In genomic region chr1:163290025-163290610, GRCh38 we compare ENCODE assay signal across 15 cellular contexts. TPM values are rescaled to one million over a fixed set of nuclear protein-coding genes. Genes with fewer than 3 reads are reported as not detected.
DNase-seq lines count a peak whose midpoint lies in the region; ATAC-seq and TF ChIP-seq lines count a peak whose summit lies in the region.
"Had no signal": no experiment of that assay in that cellular context is flagged by ENCODE, and none has a peak within 500 bp of the region (broad histone marks: within the 10 kb centered on the region; RNA-seq: fewer than 3 reads in every experiment).

No MANE protein-coding gene starts in this region.

- intact Hi-C loops in sciatic nerve (cut with DNase I) = no loop called here

- no peaks in the 10 kb centered on the region for H3K27me3 ChIP-seq in HAP-1 (ENCODE audit: low read depth)
- H3K27me3 ChIP-seq: vagina had no signal

- H3K4me1 ChIP-seq in HAP-1 = no peaks in the 10 kb centered on the region
- H3K4me1 ChIP-seq: vagina had no signal

- no peak overlapping the region for H3K27ac Mint-ChIP-seq in T-cell
- H3K27ac Mint-ChIP-seq: activated CD4-positive, alpha-beta T cell treated with anti-CD3 and anti-CD28 coated beads for 36 hours; activated naive CD8-positive, alpha-beta T cell treated with anti-CD3 and anti-CD28 coated beads, Interleukin-2, amount 50 U/mL, for 24 hours; GM23338; stimulated activated naive B cell treated with anti-CD40 and anti-IgM and Interleukin-4, amounts not matched to agents 10 μg/mL and 1 μg/mL and 100 μg/mL, for 72 hours had no signal

- H3K36me3 ChIP-seq in HAP-1 (replicated peaks) = no peaks in the 10 kb centered on the region
- H3K36me3 ChIP-seq: vagina had no signal

- peaks cover 0 to 16% (median 5%) of the 10 kb centered on the region in 3 donors for H3K9me3 Mint-ChIP-seq in T-cell

- no peaks in the 10 kb centered on the region for H3K9me3 ChIP-seq in HAP-1
- H3K9me3 ChIP-seq: vagina had no signal

- H3K4me3 Mint-ChIP-seq in T-cell = no peak overlapping the region
- H3K4me3 Mint-ChIP-seq: activated CD4-positive, alpha-beta T cell treated with anti-CD3 and anti-CD28 coated beads for 36 hours; activated naive CD8-positive, alpha-beta T cell treated with anti-CD3 and anti-CD28 coated beads, Interleukin-2, amount 50 U/mL, for 24 hours; GM23338; stimulated activated naive B cell treated with anti-CD40 and anti-IgM and Interleukin-4, amounts not matched to agents 10 μg/mL and 1 μg/mL and 100 μg/mL, for 72 hours had no signal

- peaks cover 32% of the 10 kb centered on the region for H3K36me3 Mint-ChIP-seq in T-cell

- H3K4me3 ChIP-seq in choroid plexus epithelial cell (ENCODE audit: low read depth, low read length) (no peak overlapping the region), HAP-1 (no peak overlapping the region)
- H3K4me3 ChIP-seq: GM23338, vagina had no signal

- peaks cover 4 to 12% (median 6%) of the 10 kb centered on the region in 3 donors for H3K4me1 Mint-ChIP-seq in T-cell
- H3K4me1 Mint-ChIP-seq: activated naive CD8-positive, alpha-beta T cell treated with anti-CD3 and anti-CD28 coated beads, Interleukin-2, amount 50 U/mL, for 24 hours had no signal

- peak; percentile 11 for DNase-seq in H4 (ENCODE audit: low spot score)
- peak; percentile 63 for DNase-seq in NCI-H2107 (lab: John Stamatoyannopoulos, UW)
- DNase-seq in choroid plexus epithelial cell (ENCODE audit: low read depth) = peak; percentile 50
- no peak for DNase-seq in sciatic nerve (ENCODE audit: low spot score)
- DNase-seq in HAP-1 (ENCODE audit: low spot score in 2 of 2) = no peak
- DNase-seq in SKM-1 (lab: John Stamatoyannopoulos, UW; ENCODE audit: unreplicated experiment) = no peak
- no peak for DNase-seq in T-cell
- DNase-seq: activated CD4-positive, alpha-beta T cell treated with anti-CD3 and anti-CD28 coated beads for 36 hours; activated naive CD8-positive, alpha-beta T cell treated with anti-CD3 and anti-CD28 coated beads, Interleukin-2, amount 50 U/mL, for 24 hours; KBM-7; mesendoderm; stimulated activated CD4-positive, alpha-beta T cell treated with anti-CD3 and anti-CD28 coated beads, Interleukin-4, amount 100 ng/mL, for 4 hours; stimulated activated naive B cell treated with anti-CD40 and anti-IgM and Interleukin-4, amounts not matched to agents 10 μg/mL and 1 μg/mL and 100 μg/mL, for 72 hours had no signal

- H3K27me3 Mint-ChIP-seq in T-cell = no peaks in the 10 kb centered on the region
- H3K27me3 Mint-ChIP-seq: activated CD4-positive, alpha-beta T cell treated with anti-CD3 and anti-CD28 coated beads for 36 hours; activated naive CD8-positive, alpha-beta T cell treated with anti-CD3 and anti-CD28 coated beads, Interleukin-2, amount 50 U/mL, for 24 hours; stimulated activated naive B cell treated with anti-CD40 and anti-IgM and Interleukin-4, amounts not matched to agents 10 μg/mL and 1 μg/mL and 100 μg/mL, for 72 hours had no signal

- POLR2A ChIA-PET in T-cell (lab: Charles Lee) = no interaction called here

- ATAC-seq in sciatic nerve = peak; percentile 71
- no peak for ATAC-seq in T-cell (replicated peaks in 1 of 4)
- ATAC-seq: activated CD4-positive, alpha-beta T cell treated with anti-CD3 and anti-CD28 coated beads for 36 hours; activated naive CD8-positive, alpha-beta T cell treated with anti-CD3 and anti-CD28 coated beads, Interleukin-2, amount 50 U/mL, for 24 hours; GM23338; stimulated activated naive B cell treated with anti-CD40 and anti-IgM and Interleukin-4, amounts not matched to agents 10 μg/mL and 1 μg/mL and 100 μg/mL, for 72 hours had no signal

- no peak for TF ChIP-seq CTCF in choroid plexus epithelial cell (conservative IDR thresholded peaks at IDR 0.05; ENCODE audit: low read depth, low read length)

- in situ Hi-C loops in HAP-1 (cut with MboI; ENCODE audit: low sequenced_read_pairs) = no loop called here

- CTCF ChIA-PET in T-cell (lab: Charles Lee) = no interaction called here

RNA-seq across cellular contexts. Expression of gene NUF2, which starts 31.6 kb away (rescaled TPM):
- 22.0 and 28.9 TPM in 2 replicates for total RNA-seq in H4 (2014; rRNA removed; shearing (Covaris generic))
- total RNA-seq in sciatic nerve (0.49 TPM), T-cell (1 to 10 TPM; 1.3 to 3.4 (median 2.3) TPM)

Comparison
In these comparisons a context has a peak if more than half of its experiments do, and no peak if none do; other contexts are left out.
1. DNase-seq: peak in H4 (single experiment), NCI-H2107 (single experiment) and choroid plexus epithelial cell (single experiment); none in sciatic nerve (single experiment), HAP-1 (0 of 2), SKM-1 (single experiment) and T-cell (0 of 34).